ENCODE assay signal across 8 cellular contexts in the genomic region with DNA sequence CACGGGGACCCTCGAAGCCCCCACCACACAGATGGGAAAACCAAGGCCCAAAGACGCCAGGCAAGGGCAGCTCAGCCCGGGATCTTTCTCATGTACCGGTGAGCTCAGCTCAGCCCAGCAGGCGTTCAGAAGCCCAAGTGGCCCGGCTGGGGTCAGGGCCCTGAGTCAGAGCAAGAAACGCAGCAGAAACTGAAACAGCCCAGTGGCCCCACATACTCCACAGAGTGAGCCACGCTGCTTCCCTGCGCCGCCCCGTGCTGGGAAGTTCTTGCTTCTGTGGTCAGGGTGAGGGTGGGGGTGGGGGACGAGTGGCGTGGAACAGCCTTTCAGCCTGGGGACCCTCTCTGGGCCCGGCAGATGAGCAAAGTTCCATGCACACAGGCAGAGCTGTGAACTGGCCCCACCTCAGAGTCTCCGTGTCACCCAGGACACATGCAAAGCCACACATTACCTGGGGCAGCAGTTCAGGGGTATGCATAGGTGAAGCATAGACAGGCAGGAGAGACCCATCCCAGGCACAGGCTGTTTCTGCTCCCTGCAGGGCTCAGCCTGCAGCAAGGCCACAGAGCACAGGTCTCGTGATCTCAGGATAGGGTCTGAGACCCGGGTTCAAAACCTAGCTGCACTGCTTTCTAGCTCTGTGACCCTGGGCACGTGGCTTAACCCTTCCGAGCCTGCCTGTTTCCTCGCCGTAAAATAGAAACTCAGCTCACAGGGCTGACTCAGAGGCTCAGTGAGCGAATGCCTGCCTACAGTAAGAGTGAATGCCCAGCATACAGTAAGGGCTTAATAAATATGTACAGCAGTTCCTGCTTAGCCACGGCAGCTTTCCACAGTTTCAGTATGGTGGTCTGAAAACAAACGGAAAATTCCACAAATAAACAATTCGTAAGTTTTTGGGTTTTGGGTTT. TPM values are rescaled to one million over a fixed set of nuclear protein-coding genes. Genes with fewer than 3 reads are reported as not detected.
DNase-seq lines count a peak whose midpoint lies in the region; ATAC-seq and TF ChIP-seq lines count a peak whose summit lies in the region.

No MANE protein-coding gene starts in this region.

- peak overlapping the region; percentile 42 for H3K4me3 Mint-ChIP-seq in activated T-helper 2 cell treated with anti-CD3 and anti-CD28 coated beads, Interferon-gamma antibody, Interleukin-2, Interleukin-4, amounts not matched to agents 10 μg/mL and 5 μg/mL and 100 μg/mL, durations not matched to agents 14 hours and 24 hours and 36 hours (ENCODE audit: low read depth)

- peaks cover 88% of the 10 kb centered on the region for H3K79me2 ChIP-seq in osteoblast (ENCODE audit: insufficient read depth, low read length)

- H3K36me3 Mint-ChIP-seq in activated T-helper 2 cell treated with anti-CD3 and anti-CD28 coated beads, Interferon-gamma antibody, Interleukin-2, Interleukin-4, amounts not matched to agents 10 μg/mL and 5 μg/mL and 100 μg/mL, durations not matched to agents 14 hours and 24 hours and 36 hours (ENCODE audit: low read depth) = peaks cover 5% of the 10 kb centered on the region

- DNase-seq in GM06990 (ENCODE audit: extremely low read depth, insufficient read length) (peak; percentile 88), HK-2 (ENCODE audit: unreplicated experiment) (peak; percentile 89), osteoblast (ENCODE audit: insufficient read length, low spot score, missing footprints) (peak; percentile 98), NCI-H69 (lab: John Stamatoyannopoulos, UW) (no peak), DMS 273 treated with DMSO at 0.1 percent for 48 hours (lab: John Stamatoyannopoulos, UW) (no peak), SIG-M5 (lab: John Stamatoyannopoulos, UW) (no peak)
- DNase-seq in activated T-helper 2 cell treated with anti-CD3 and anti-CD28 coated beads, Interferon-gamma antibody, Interleukin-2, Interleukin-4, amounts not matched to agents 10 μg/mL and 5 μg/mL and 100 μg/mL, durations not matched to agents 14 hours and 24 hours and 36 hours (ENCODE audit: low spot score) = peak; percentile 54

- no peaks in the 10 kb centered on the region for H3K27me3 Mint-ChIP-seq in activated T-helper 2 cell treated with anti-CD3 and anti-CD28 coated beads, Interferon-gamma antibody, Interleukin-2, Interleukin-4, amounts not matched to agents 10 μg/mL and 5 μg/mL and 100 μg/mL, durations not matched to agents 14 hours and 24 hours and 36 hours (ENCODE audit: low read depth)

- H3K9me3 Mint-ChIP-seq in activated T-helper 2 cell treated with anti-CD3 and anti-CD28 coated beads, Interferon-gamma antibody, Interleukin-2, Interleukin-4, amounts not matched to agents 10 μg/mL and 5 μg/mL and 100 μg/mL, durations not matched to agents 14 hours and 24 hours and 36 hours = no peaks in the 10 kb centered on the region

- H2AFZ ChIP-seq in osteoblast (ENCODE audit: low read length) = no peak overlapping the region

- peaks cover 41% of the 10 kb centered on the region for H3K4me1 Mint-ChIP-seq in activated T-helper 2 cell treated with anti-CD3 and anti-CD28 coated beads, Interferon-gamma antibody, Interleukin-2, Interleukin-4, amounts not matched to agents 10 μg/mL and 5 μg/mL and 100 μg/mL, durations not matched to agents 14 hours and 24 hours and 36 hours (ENCODE audit: low read depth)

- peak overlapping the region; percentile 93 for H3K27ac ChIP-seq in osteoblast (ENCODE audit: low read depth, low read length)

- intact Hi-C loops in activated T-helper 2 cell treated with anti-CD3 and anti-CD28 coated beads, Interferon-gamma antibody, Interleukin-2, Interleukin-4, amounts not matched to agents 10 μg/mL and 5 μg/mL and 100 μg/mL, durations not matched to agents 14 hours and 24 hours and 36 hours (cut with micrococcal nuclease) = loop anchor here (1.0 to 5.0 kb wide), 5 partner anchors 21 to 229 kb away; no protein-coding TSS in a partner anchor

- H3K36me3 ChIP-seq in GM06990 (ENCODE audit: control insufficient read depth, insufficient read depth, low read length) (no peaks in the 10 kb centered on the region; the same call in 1 of the 2 replicates), osteoblast (ENCODE audit: insufficient read depth, low read length) (no peaks in the 10 kb centered on the region)

- H3K27ac Mint-ChIP-seq in activated T-helper 2 cell treated with anti-CD3 and anti-CD28 coated beads, Interferon-gamma antibody, Interleukin-2, Interleukin-4, amounts not matched to agents 10 μg/mL and 5 μg/mL and 100 μg/mL, durations not matched to agents 14 hours and 24 hours and 36 hours = no peak overlapping the region

- peak overlapping the region; percentile 86 for H3K4me2 ChIP-seq in osteoblast (ENCODE audit: insufficient read depth, low read length)

- no peaks in the 10 kb centered on the region for H3K9me3 ChIP-seq in osteoblast (ENCODE audit: low read depth, low read length)

- TF ChIP-seq CTCF in GM06990 (IDR thresholded peaks at IDR 0.05; ENCODE audit: insufficient read depth, low read length, poor library complexity, severe bottlenecking) (no peak), osteoblast (IDR thresholded peaks at IDR 0.05; ENCODE audit: extremely low read depth, low read depth, low read length) (no peak)

- no peaks in the 10 kb centered on the region for H3K27me3 ChIP-seq in GM06990 (replicated peaks; ENCODE audit: control insufficient read depth, insufficient read depth, low read length)
- no peaks in the 10 kb centered on the region for H3K27me3 ChIP-seq in osteoblast (ENCODE audit: insufficient read depth, low read length)

- H3K4me3 ChIP-seq in GM06990 (replicated peaks; ENCODE audit: low read depth, low read length) = peak overlapping the region; percentile 48
- peak overlapping the region; percentile 53 for H3K4me3 ChIP-seq in osteoblast (ENCODE audit: insufficient read depth, low read length)

- ATAC-seq in GM21515 (IDR thresholded peaks at IDR 0.05; ENCODE audit: unreplicated experiment) = peak; percentile 80

- peaks cover 68% of the 10 kb centered on the region for H4K20me1 ChIP-seq in osteoblast (ENCODE audit: insufficient read depth, low read length)

- H3K4me1 ChIP-seq in osteoblast (ENCODE audit: insufficient read depth, low read length) = peaks cover 43% of the 10 kb centered on the region

RNA-seq across cellular contexts. Expression of a gene that starts 21.6 kb away (rescaled TPM):
- total RNA-seq in activated T-helper 2 cell treated with anti-CD3 and anti-CD28 coated beads, Interferon-gamma antibody, Interleukin-2, Interleukin-4, amounts not matched to agents 10 μg/mL and 5 μg/mL and 100 μg/mL, durations not matched to agents 14 hours and 24 hours and 36 hours = 109 and 119 TPM in 2 replicates
- total RNA-seq in osteoblast = 45.2 and 47.1 TPM in 2 replicates

Comparison
In these comparisons a context has a peak if more than half of its experiments do, and no peak if none do; other contexts are left out.
1. DNase-seq: peak in GM06990 (single experiment), HK-2 (single experiment), activated T-helper 2 cell treated with anti-CD3 and anti-CD28 coated beads, Interferon-gamma antibody, Interleukin-2, Interleukin-4, amounts not matched to agents 10 μg/mL and 5 μg/mL and 100 μg/mL, durations not matched to agents 14 hours and 24 hours and 36 hours (single experiment) and osteoblast (single experiment); none in NCI-H69 (single experiment), DMS 273 treated with DMSO at 0.1 percent for 48 hours (single experiment) and SIG-M5 (single experiment).